Comparison of ENCODE assay signal across 28 cellular contexts in genomic region chr5:94788527-94788926, GRCh38.
"Had no signal": no experiment of that assay in that cellular context is flagged by ENCODE, and none has a peak within 500 bp of the region (broad histone marks: within the 10 kb centered on the region; RNA-seq: fewer than 3 reads in every experiment).

No MANE protein-coding gene starts in this region.

- H3K27me3 ChIP-seq: brain microvascular endothelial cell, gastrocnemius medialis, hepatocyte, right atrium auricular region, suprapubic skin, tibial artery, upper lobe of right lung had no signal

- H3K9me3 ChIP-seq: gastrocnemius medialis, right atrium auricular region, suprapubic skin, tibial artery, upper lobe of right lung had no signal

- H3K36me3 Mint-ChIP-seq: WTC11 had no signal

- H3K9me3 Mint-ChIP-seq: activated CD4-positive, alpha-beta memory T cell treated with anti-CD3 and anti-CD28 coated beads, Interleukin-2, amount 10 ng/mL, durations not matched to agents 7 days and 5 days; activated CD4-positive, alpha-beta T cell treated with anti-CD3 and anti-CD28 coated beads, Interleukin-2, amount 10 ng/mL, durations not matched to agents 7 days and 5 days; activated T-cell treated with anti-CD3 and anti-CD28 coated beads, Interleukin-2, amount 50 U/mL, for 24 hours; effector memory CD8-positive, alpha-beta T cell; WTC11 had no signal

- ATAC-seq: effector memory CD8-positive, alpha-beta T cell; gastrocnemius medialis; left cardiac atrium; left ventricle myocardium superior; T-helper 17 cell; upper lobe of right lung; WTC11 had no signal

- H3K4me3 ChIP-seq: gastrocnemius medialis, hepatocyte, right atrium auricular region, suprapubic skin, tibial artery, upper lobe of right lung had no signal

- H3K4me1 ChIP-seq: gastrocnemius medialis, right atrium auricular region, suprapubic skin, tibial artery, upper lobe of right lung had no signal

- H3K27ac ChIP-seq: brain microvascular endothelial cell, gastrocnemius medialis, hepatocyte, right atrium auricular region, suprapubic skin, tibial artery, upper lobe of right lung had no signal

- DNase-seq: activated CD4-positive, alpha-beta memory T cell treated with anti-CD3 and anti-CD28 coated beads, Interleukin-2, amount 10 ng/mL, durations not matched to agents 7 days and 5 days; activated CD4-positive, alpha-beta T cell treated with anti-CD3 and anti-CD28 coated beads for 1 hour; activated CD4-positive, alpha-beta T cell treated with anti-CD3 and anti-CD28 coated beads, Interleukin-2, amount 10 ng/mL, durations not matched to agents 7 days and 5 days; activated CD8-positive, alpha-beta memory T cell treated with anti-CD3 and anti-CD28 coated beads, Interleukin-2, amount 50 U/mL, for 48 hours; activated gamma-delta T cell treated with Interleukin-2 at 50 U/mL for 16 hours; activated naive CD4-positive, alpha-beta T cell treated with anti-CD3 and anti-CD28 coated beads, Interleukin-2, amount 50 U/mL, for 16 hours; activated T-cell treated with anti-CD3 and anti-CD28 coated beads, Interleukin-2, amount 50 U/mL, for 24 hours; amniotic stem cell; brain microvascular endothelial cell; caudate nucleus; cortex of kidney; effector memory CD8-positive, alpha-beta T cell; erythroblast; gastrocnemius medialis; left cardiac atrium; left ventricle myocardium superior; nucleus accumbens; stimulated activated CD4-positive, alpha-beta T cell treated with anti-CD3 and anti-CD28 coated beads, Interleukin-15, amount 100 ng/mL, for 24 hours; stimulated activated CD4-positive, alpha-beta T cell treated with anti-CD3 and anti-CD28 coated beads, Interleukin-2, amount 100 ng/mL, for 24 hours; stimulated activated naive CD4-positive, alpha-beta T cell; T-helper 17 cell; tibial artery; upper lobe of right lung had no signal

- H3K27me3 Mint-ChIP-seq: activated T-cell treated with anti-CD3 and anti-CD28 coated beads, Interleukin-2, amount 50 U/mL, for 24 hours; effector memory CD8-positive, alpha-beta T cell; T-helper 17 cell had no signal

- H3K27ac Mint-ChIP-seq: activated CD4-positive, alpha-beta memory T cell treated with anti-CD3 and anti-CD28 coated beads, Interleukin-2, amount 10 ng/mL, durations not matched to agents 7 days and 5 days; activated CD4-positive, alpha-beta T cell treated with anti-CD3 and anti-CD28 coated beads, Interleukin-2, amount 10 ng/mL, durations not matched to agents 7 days and 5 days; activated T-cell treated with anti-CD3 and anti-CD28 coated beads, Interleukin-2, amount 50 U/mL, for 24 hours; effector memory CD8-positive, alpha-beta T cell; T-helper 17 cell; WTC11 had no signal

- H3K4me3 Mint-ChIP-seq: activated CD4-positive, alpha-beta memory T cell treated with anti-CD3 and anti-CD28 coated beads, Interleukin-2, amount 10 ng/mL, durations not matched to agents 7 days and 5 days; activated CD4-positive, alpha-beta T cell treated with anti-CD3 and anti-CD28 coated beads, Interleukin-2, amount 10 ng/mL, durations not matched to agents 7 days and 5 days; activated T-cell treated with anti-CD3 and anti-CD28 coated beads, Interleukin-2, amount 50 U/mL, for 24 hours; effector memory CD8-positive, alpha-beta T cell; neural crest cell; T-helper 17 cell; WTC11 had no signal

- H3K36me3 ChIP-seq: brain microvascular endothelial cell, gastrocnemius medialis, right atrium auricular region, suprapubic skin, tibial artery had no signal
